Comparison of ENCODE assay signal across 8 cellular contexts in genomic region chr11:75815345-75815983, GRCh38. TPM values are rescaled to one million over a fixed set of nuclear protein-coding genes. Genes with fewer than 3 reads are reported as not detected.
DNase-seq lines count a peak whose midpoint lies in the region; ATAC-seq and TF ChIP-seq lines count a peak whose summit lies in the region.

No MANE protein-coding gene starts in this region.

- H3K36me3 ChIP-seq in Caco-2 (ENCODE audit: control insufficient read depth, insufficient read depth, low read length) (no peaks in the 10 kb centered on the region), thyroid gland (no peaks in the 10 kb centered on the region)

- WGBS in thyroid gland, 2 donors: 0 to 1% methylated on average over 8 to 19 of the region's 57 CpGs

- peak; percentile 15 for ATAC-seq in GM21390 (IDR thresholded peaks at IDR 0.05; ENCODE audit: unreplicated experiment)
- no peak for ATAC-seq in naive thymus-derived CD8-positive, alpha-beta T cell

- intact Hi-C loops in Caco-2 (cut with micrococcal nuclease; ENCODE audit: unreplicated experiment) (loop anchor here (2.0 to 5.0 kb wide), 3 partner anchors 43 to 392 kb away; partner anchors contain the start of gene WNT11), thyroid gland (cut with DNase I) (no loop called here)

- H3K4me3 Mint-ChIP-seq in Caco-2 (ENCODE audit: unreplicated experiment): no peak overlapping the region
- no peak overlapping the region for H3K4me3 Mint-ChIP-seq in activated CD4-positive, alpha-beta T cell treated with anti-CD3 and anti-CD28 coated beads, Interleukin-2, amount 10 ng/mL, durations not matched to agents 7 days and 5 days
- H3K4me3 Mint-ChIP-seq in naive thymus-derived CD8-positive, alpha-beta T cell: peak overlapping the region in 4 of 10 donors; percentile 91 to 97 (median 94)

- H3K9me3 ChIP-seq in Caco-2 (no peaks in the 10 kb centered on the region), thyroid gland (no peaks in the 10 kb centered on the region)

- TF ChIP-seq CTCF in Caco-2 (IDR thresholded peaks at IDR 0.05; ENCODE audit: insufficient read depth in 1 of 2, low read depth in 1 of 2, low read length in 1 of 2, severe bottlenecking in 1 of 2, unreplicated experiment in 1 of 2) (no peak), epithelial cell of proximal tubule (conservative IDR thresholded peaks at IDR 0.05; ENCODE audit: low read depth, low read length) (no peak), thyroid gland (IDR thresholded peaks at IDR 0.05) (peak in 1 of 6 experiments; percentile 3)

- H3K27me3 ChIP-seq in Caco-2 (replicated peaks; ENCODE audit: control insufficient read depth, insufficient read depth, low read length) (no peaks in the 10 kb centered on the region), thyroid gland (no peaks in the 10 kb centered on the region)

- peak in 1 of 2 experiments; percentile 72 for DNase-seq in Caco-2
- peak; percentile 30 for DNase-seq in HuH-7.5 (ENCODE audit: low spot score)
- DNase-seq in activated CD4-positive, alpha-beta T cell treated with anti-CD3 and anti-CD28 coated beads, Interleukin-2, amount 10 ng/mL, durations not matched to agents 7 days and 5 days: peak; percentile 48
- no peak for DNase-seq in epithelial cell of proximal tubule (ENCODE audit: low read depth)
- DNase-seq in naive thymus-derived CD8-positive, alpha-beta T cell: peak in 6 of 10 donors; percentile 16 to 60 (median 34)
- DNase-seq in thyroid gland: peak; percentile 47 to 59
- no peak for DNase-seq in NCI-H226

- CTCF ChIA-PET in Caco-2 (lab: Charles Lee): interaction anchor here (0.6 to 2.7 kb wide), 2 partner anchors 12 to 232 kb away, joined by 3 to 13 read pairs; no protein-coding TSS in a partner anchor
- CTCF ChIA-PET in activated CD4-positive, alpha-beta T cell treated with anti-CD3 and anti-CD28 coated beads, Interleukin-2, amount 10 ng/mL, durations not matched to agents 7 days and 5 days (lab: Charles Lee): interaction anchor here (0.8 kb wide), 3 partner anchors 9 to 13 kb away, joined by 3 read pairs; no protein-coding TSS in a partner anchor

- H3K36me3 Mint-ChIP-seq in Caco-2 (ENCODE audit: insufficient read depth, unreplicated experiment): no peaks in the 10 kb centered on the region
- H3K36me3 Mint-ChIP-seq in activated CD4-positive, alpha-beta T cell treated with anti-CD3 and anti-CD28 coated beads, Interleukin-2, amount 10 ng/mL, durations not matched to agents 7 days and 5 days (ENCODE audit: low read depth): peaks cover 3% of the 10 kb centered on the region
- H3K36me3 Mint-ChIP-seq in naive thymus-derived CD8-positive, alpha-beta T cell: no peaks in the 10 kb centered on the region

- H3K9me3 Mint-ChIP-seq in Caco-2 (ENCODE audit: unreplicated experiment): no peaks in the 10 kb centered on the region
- H3K9me3 Mint-ChIP-seq in activated CD4-positive, alpha-beta T cell treated with anti-CD3 and anti-CD28 coated beads, Interleukin-2, amount 10 ng/mL, durations not matched to agents 7 days and 5 days: no peaks in the 10 kb centered on the region
- H3K9me3 Mint-ChIP-seq in naive thymus-derived CD8-positive, alpha-beta T cell: no peaks in the 10 kb centered on the region

- peaks cover 8% of the 10 kb centered on the region for H3K4me1 Mint-ChIP-seq in Caco-2 (ENCODE audit: low read depth, unreplicated experiment)
- peaks cover 16% of the 10 kb centered on the region for H3K4me1 Mint-ChIP-seq in activated CD4-positive, alpha-beta T cell treated with anti-CD3 and anti-CD28 coated beads, Interleukin-2, amount 10 ng/mL, durations not matched to agents 7 days and 5 days
- H3K4me1 Mint-ChIP-seq in naive thymus-derived CD8-positive, alpha-beta T cell: peaks cover 2 to 32% (median 27%) of the 10 kb centered on the region in 4 donors

- no peak for TF ChIP-seq POLR2A in thyroid gland (IDR thresholded peaks at IDR 0.05)

- peak overlapping the region; percentile 79 to 94 (median 92) for H3K27ac ChIP-seq in thyroid gland

- peak overlapping the region; percentile 69 for H3K4me3 ChIP-seq in Caco-2 (ENCODE audit: low read depth, low read length)
- H3K4me3 ChIP-seq in epithelial cell of proximal tubule (ENCODE audit: low read depth, low read length): peak overlapping the region; percentile 92
- H3K4me3 ChIP-seq in thyroid gland (replicated peaks in 1 of 3): peak overlapping the region; percentile 85 to 95 (median 92)

- H3K4me1 ChIP-seq in Caco-2: peaks cover 10% of the 10 kb centered on the region
- peaks cover 16 to 25% of the 10 kb centered on the region in 2 donors for H3K4me1 ChIP-seq in thyroid gland

- POLR2A ChIA-PET in Caco-2 (lab: Charles Lee): interaction anchor here (2.0 kb wide), 1 partner anchor 30 kb away, joined by 13 read pairs; no protein-coding TSS in a partner anchor
- POLR2A ChIA-PET in activated CD4-positive, alpha-beta T cell treated with anti-CD3 and anti-CD28 coated beads, Interleukin-2, amount 10 ng/mL, durations not matched to agents 7 days and 5 days (lab: Charles Lee): no interaction called here
- POLR2A ChIA-PET in naive thymus-derived CD8-positive, alpha-beta T cell (lab: Charles Lee): interaction anchor here (0.6 kb wide), 1 partner anchor 46 kb away, joined by 3 read pairs; no protein-coding TSS in a partner anchor

- H3K27ac Mint-ChIP-seq in Caco-2 (ENCODE audit: unreplicated experiment): no peak overlapping the region
- peak overlapping the region; percentile 98 for H3K27ac Mint-ChIP-seq in activated CD4-positive, alpha-beta T cell treated with anti-CD3 and anti-CD28 coated beads, Interleukin-2, amount 10 ng/mL, durations not matched to agents 7 days and 5 days
- H3K27ac Mint-ChIP-seq in naive thymus-derived CD8-positive, alpha-beta T cell: peak overlapping the region in 7 of 10 donors; percentile 82 to 99 (median 97)

- no TSS peak for BruUV-seq in Caco-2 (replicated peaks; lab: Mats Ljungman, UMichigan)

- H3K27me3 Mint-ChIP-seq in Caco-2 (ENCODE audit: insufficient read depth, unreplicated experiment): no peaks in the 10 kb centered on the region
- H3K27me3 Mint-ChIP-seq in activated CD4-positive, alpha-beta T cell treated with anti-CD3 and anti-CD28 coated beads, Interleukin-2, amount 10 ng/mL, durations not matched to agents 7 days and 5 days: no peaks in the 10 kb centered on the region
- H3K27me3 Mint-ChIP-seq in naive thymus-derived CD8-positive, alpha-beta T cell: no peaks in the 10 kb centered on the region

RNA-seq across cellular contexts. Expression of gene UVRAG, which starts 0.5 kb away (rescaled TPM):
- total RNA-seq in Caco-2 (2022): 30.4 and 31.3 TPM in 2 replicates
- total RNA-seq in activated CD4-positive, alpha-beta T cell treated with anti-CD3 and anti-CD28 coated beads, Interleukin-2, amount 10 ng/mL, durations not matched to agents 7 days and 5 days: 10 to 100 TPM; 16.8 to 17.0 TPM
- 6.1 and 7.4 TPM in 2 replicates for total RNA-seq in epithelial cell of proximal tubule
- 10 to 100 TPM; 20.2 to 22.3 TPM for total RNA-seq in naive thymus-derived CD8-positive, alpha-beta T cell
- polyA plus RNA-seq in naive thymus-derived CD8-positive, alpha-beta T cell: 10 to 100 TPM in 2 of 3 donors, 1 to 10 TPM in 1; 8.9 to 12.6 (median 10.4) TPM
- 10 to 100 TPM; 27.1 to 35.9 (median 31.0) TPM for total RNA-seq in thyroid gland

RNA-seq across cellular contexts. Expression of gene DGAT2, which starts 46.9 kb away (rescaled TPM):
- total RNA-seq in Caco-2 (2022): 73.6 and 75.8 TPM in 2 replicates
- under 1 TPM; 0.77 to 0.99 TPM for total RNA-seq in activated CD4-positive, alpha-beta T cell treated with anti-CD3 and anti-CD28 coated beads, Interleukin-2, amount 10 ng/mL, durations not matched to agents 7 days and 5 days
- 1.8 and 2.0 TPM in 2 replicates for total RNA-seq in epithelial cell of proximal tubule
- 1 to 10 TPM in 1 of 2 experiments, under 1 TPM in 1; 0.57 to 2.0 TPM for total RNA-seq in naive thymus-derived CD8-positive, alpha-beta T cell
- polyA plus RNA-seq in naive thymus-derived CD8-positive, alpha-beta T cell: under 1 TPM in 2 of 3 donors, not detected in 1; 0.47 to 0.77 TPM
- 10 to 100 TPM in 3 of 4 donors, 1 to 10 TPM in 1; 9.9 to 20.7 (median 16.3) TPM for total RNA-seq in thyroid gland

Comparison
In these comparisons a context has a peak if more than half of its experiments do, and no peak if none do; other contexts are left out.
1. DNase-seq: peak in HuH-7.5 (single experiment), activated CD4-positive, alpha-beta T cell treated with anti-CD3 and anti-CD28 coated beads, Interleukin-2, amount 10 ng/mL, durations not matched to agents 7 days and 5 days (single experiment), naive thymus-derived CD8-positive, alpha-beta T cell (6 of 10) and thyroid gland (2 of 2); none in epithelial cell of proximal tubule (single experiment) and NCI-H226 (single experiment).
2. Peak in every context shown above with its lines, with median percentiles within 50 percentile points of each other: H3K4me3 ChIP-seq.